ENCODE assay signal across 1 cellular context in genomic region chr1:232547938-232548484, GRCh38.
TF ChIP-seq lines count a peak whose summit lies in the region.

No MANE protein-coding gene starts in this region.

TF ChIP-seq in HEK293, 187 proteins besides CTCF, POLR2A, EP300 and RAD21 (continued from another document and continues in another):
- TF ChIP-seq ZNF621 (tag by site-specific recombination; IDR thresholded peaks at IDR 0.05) (no peak), ZNF777 (tag by site-specific recombination; IDR thresholded peaks at IDR 0.05; ENCODE audit: borderline replicate concordance) (no peak), ZNF184 (tag by site-specific recombination; IDR thresholded peaks at IDR 0.05) (peak; percentile 90), IKZF3 (tag by site-specific recombination; IDR thresholded peaks at IDR 0.05) (peak; percentile 51; the same call in 1 of the 2 replicates), ZXDB (tag by site-specific recombination; IDR thresholded peaks at IDR 0.05) (peak; percentile 60; the same call in 1 of the 2 replicates), PRDM6 (tag by site-specific recombination; IDR thresholded peaks at IDR 0.05) (peak; percentile 99), ZNF449 (tag by site-specific recombination; IDR thresholded peaks at IDR 0.05) (peak; percentile 72; the same call in 1 of the 2 replicates), ZNF362 (tag by site-specific recombination; IDR thresholded peaks at IDR 0.05) (no peak; the same call in 1 of the 2 replicates), ZFP3 (tag by site-specific recombination; IDR thresholded peaks at IDR 0.05; ENCODE audit: low read depth) (no peak), INSM2 (tag by site-specific recombination; IDR thresholded peaks at IDR 0.05) (peak; percentile 94), ZNF549 (tag by site-specific recombination; IDR thresholded peaks at IDR 0.05) (no peak), KLF17 (tag by site-specific recombination; IDR thresholded peaks at IDR 0.05) (no peak), ZNF169 (tag by site-specific recombination; IDR thresholded peaks at IDR 0.05) (no peak), ZNF670 (tag by site-specific recombination; IDR thresholded peaks at IDR 0.05; ENCODE audit: low read depth) (no peak), YY1 (tag by site-specific recombination; IDR thresholded peaks at IDR 0.05) (peak; percentile 29; the same call in 1 of the 2 replicates), ZNF530 (tag by site-specific recombination; IDR thresholded peaks at IDR 0.05; ENCODE audit: low read depth) (no peak), ZNF558 (tag by site-specific recombination; IDR thresholded peaks at IDR 0.05) (peak; percentile 72; the same call in 1 of the 2 replicates), ZBTB11 (tag by site-specific recombination; conservative IDR thresholded peaks at IDR 0.05; ENCODE audit: low read depth) (no peak), ZNF23 (tag by site-specific recombination; IDR thresholded peaks at IDR 0.05; ENCODE audit: borderline replicate concordance) (no peak), BCL11A (tag by site-specific recombination; IDR thresholded peaks at IDR 0.05; ENCODE audit: low read depth) (peak; percentile 73; the same call in 1 of the 2 replicates), AEBP2 (tag by site-specific recombination; IDR thresholded peaks at IDR 0.05; ENCODE audit: borderline replicate concordance) (no peak), ZNF280C (tag by site-specific recombination; IDR thresholded peaks at IDR 0.05) (no peak), REPIN1 (tag by site-specific recombination; IDR thresholded peaks at IDR 0.05; ENCODE audit: low read depth) (0 out of 2 replicates have a peak, but pooled peaks have one; percentile 32), PRDM10 (tag by site-specific recombination; IDR thresholded peaks at IDR 0.05) (peak; percentile 72; the same call in 1 of the 2 replicates), ZNF76 (tag by site-specific recombination; IDR thresholded peaks at IDR 0.05; ENCODE audit: borderline replicate concordance, low read depth) (0 out of 2 replicates have a peak, but pooled peaks have one; percentile 25), PRDM1 (tag by site-specific recombination; IDR thresholded peaks at IDR 0.05) (no peak), ZNF16 (tag by site-specific recombination; IDR thresholded peaks at IDR 0.05; ENCODE audit: low read depth) (no peak), ZNF639 (tag by site-specific recombination; IDR thresholded peaks at IDR 0.05) (peak; percentile 85), ZNF747 (tag by site-specific recombination; IDR thresholded peaks at IDR 0.05) (no peak), ZNF341 (tag by site-specific recombination; IDR thresholded peaks at IDR 0.05; ENCODE audit: low read depth) (peak; percentile 80), TRIM28 (IDR thresholded peaks at IDR 0.05; ENCODE audit: borderline replicate concordance, low read length) (peak; percentile 73; the same call in 1 of the 2 replicates), ZNF324 (tag by site-specific recombination; IDR thresholded peaks at IDR 0.05) (peak; percentile 76), GLI4 (tag by site-specific recombination; IDR thresholded peaks at IDR 0.05) (no peak), ZNF132 (tag by site-specific recombination; IDR thresholded peaks at IDR 0.05; ENCODE audit: borderline replicate concordance) (no peak)
